In the genomic region with DNA sequence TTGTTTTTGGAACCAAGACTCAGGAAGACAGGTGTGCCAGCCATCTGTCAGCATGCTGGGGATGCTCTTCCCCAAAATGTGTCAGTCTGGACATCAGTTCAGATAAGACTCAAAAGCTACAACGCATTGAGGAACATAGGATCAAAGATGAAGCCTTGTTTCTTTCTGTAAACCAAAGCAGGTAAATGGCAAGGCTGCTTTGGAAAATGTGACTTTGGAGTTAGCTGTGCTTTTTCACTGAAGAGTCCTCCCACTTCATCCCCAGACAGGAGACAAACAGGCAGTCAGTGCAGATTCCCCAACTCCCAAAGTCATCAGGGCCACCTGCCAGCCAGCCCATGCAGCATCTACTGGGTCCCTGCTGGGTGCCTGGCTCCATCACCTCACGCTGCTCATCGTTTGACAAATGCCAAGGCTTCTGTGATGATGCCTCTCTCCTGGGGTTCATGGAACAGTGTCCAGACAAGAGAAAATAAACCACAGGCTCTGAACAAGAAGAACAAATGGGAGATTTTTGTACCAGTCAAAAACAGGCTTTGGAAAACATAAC, we compare ENCODE assay signal across 21 cellular contexts.
A peak's percentile ranks its signal among the peaks of the same experiment; 100 is the strongest.
DNase-seq lines count a peak whose midpoint lies in the region; ATAC-seq lines count a peak whose summit lies in the region.
"Had no signal": no experiment of that assay in that cellular context is flagged by ENCODE, and none has a peak within 500 bp of the region (broad histone marks: within the 10 kb centered on the region; RNA-seq: fewer than 3 reads in every experiment).

No MANE protein-coding gene starts in this region.

- no peaks in the 10 kb centered on the region for H3K9me3 ChIP-seq in trophoblast cell (ENCODE audit: insufficient read depth, low read depth, low read length)

- no peak overlapping the region for H3K9ac ChIP-seq in trophoblast cell (ENCODE audit: low read length)

- H4K91ac ChIP-seq in trophoblast cell (ENCODE audit: low read depth, low read length): peak overlapping the region; percentile 58

- H2AK5ac ChIP-seq in trophoblast cell (ENCODE audit: low read length): no peak overlapping the region

- no peak overlapping the region for H2BK120ac ChIP-seq in trophoblast cell (ENCODE audit: insufficient read depth, low read length, poor library complexity)

- no peak for ATAC-seq in HG02588 (IDR thresholded peaks at IDR 0.05; ENCODE audit: unreplicated experiment)
- ATAC-seq: CD8-positive, alpha-beta T cell; T-helper 17 cell had no signal

- no peaks in the 10 kb centered on the region for H3K79me2 ChIP-seq in trophoblast cell (ENCODE audit: control insufficient read depth, insufficient read depth, low read length, poor library complexity)

- H3K4ac ChIP-seq in trophoblast cell (ENCODE audit: low read depth, low read length): no peak overlapping the region

- peaks cover 0 to 2% of the 10 kb centered on the region in 2 experiments for H3K4me1 ChIP-seq in trophoblast cell (ENCODE audit: control insufficient read depth in 1 of 2, insufficient read depth in 2 of 2, low read length in 2 of 2)

- H3K18ac ChIP-seq in trophoblast cell (ENCODE audit: low read length): no peak overlapping the region

- H3K4me3 ChIP-seq in trophoblast cell (ENCODE audit: low read depth, low read length): no peak overlapping the region
- H3K4me3 ChIP-seq: PC-9 had no signal

- H3K27me3 ChIP-seq in trophoblast cell (ENCODE audit: insufficient read depth, low read length): no peaks in the 10 kb centered on the region

- H3K4me2 ChIP-seq in trophoblast cell (ENCODE audit: low read length): no peak overlapping the region
- H3K4me2 ChIP-seq: PC-9 had no signal

- H4K12ac ChIP-seq in trophoblast cell (ENCODE audit: low read depth, low read length): no peak overlapping the region

- no peak overlapping the region for H3K23ac ChIP-seq in trophoblast cell (ENCODE audit: low read length)

- H3K27ac ChIP-seq in trophoblast cell (ENCODE audit: low read depth, low read length): no peak overlapping the region
- H3K27ac ChIP-seq: 22Rv1, PC-9 had no signal

- WGBS in trophoblast cell (ENCODE audit: extremely low coverage, insufficient coverage, insufficient read length): no CpG with 5 or more reads among the region's 3 CpGs

- peak in 2 of 3 experiments; percentile 12 to 22 for DNase-seq in NCI-H1417 (lab: John Stamatoyannopoulos, UW)
- DNase-seq in NCI-H1417 treated with DMSO at 0.1 percent for 48 hours (lab: John Stamatoyannopoulos, UW): no peak
- DNase-seq in NCI-H146 (lab: John Stamatoyannopoulos, UW): peak; percentile 80
- DNase-seq in NCI-H446 treated with DMSO at 0.1 percent for 48 hours (lab: John Stamatoyannopoulos, UW): peak; percentile 74
- DNase-seq in trophoblast cell: no peak
- DNase-seq in T-helper 2 cell: no peak
- no peak for DNase-seq in NCI-H510A treated with DMSO at 0.1 percent for 48 hours (lab: John Stamatoyannopoulos, UW)
- DNase-seq: ACHN, DMS53, EL, H7, Kasumi-1, NCI-H1436 treated with DMSO at 0.1 percent for 48 hours, NCI-H2081 treated with DMSO at 0.1 percent for 48 hours, NCI-H526 treated with DMSO at 0.1 percent for 48 hours, PC-9, RPMI8226, T-helper 17 cell had no signal

- H3K36me3 ChIP-seq in trophoblast cell (ENCODE audit: control insufficient read depth in 1 of 2, insufficient read depth in 2 of 2, low read length in 2 of 2): no peaks in the 10 kb centered on the region

- no peak overlapping the region for H2BK5ac ChIP-seq in trophoblast cell (ENCODE audit: low read depth, low read length, poor library complexity)

- no peak overlapping the region for H4K8ac ChIP-seq in trophoblast cell (ENCODE audit: low read depth, low read length)

- peaks cover 12% of the 10 kb centered on the region for H3K79me1 ChIP-seq in trophoblast cell (ENCODE audit: low read length)

- H2AFZ ChIP-seq in trophoblast cell (ENCODE audit: insufficient read depth, low read length, poor library complexity): no peak overlapping the region
- H2AFZ ChIP-seq: PC-9 had no signal

- H2BK12ac ChIP-seq in trophoblast cell (ENCODE audit: low read length): peak overlapping the region; percentile 55

- H3K14ac ChIP-seq in trophoblast cell (ENCODE audit: low read length): no peak overlapping the region

Comparison
In these comparisons a context has a peak if more than half of its experiments do, and no peak if none do; other contexts are left out.
1. DNase-seq: peak in NCI-H1417 (2 of 3), NCI-H146 (single experiment) and NCI-H446 treated with DMSO at 0.1 percent for 48 hours (single experiment); none in NCI-H1417 treated with DMSO at 0.1 percent for 48 hours (single experiment), trophoblast cell (0 of 2), T-helper 2 cell (0 of 5) and NCI-H510A treated with DMSO at 0.1 percent for 48 hours (single experiment).